8 cellular contexts compared by ENCODE assay signal in the genomic region with DNA sequence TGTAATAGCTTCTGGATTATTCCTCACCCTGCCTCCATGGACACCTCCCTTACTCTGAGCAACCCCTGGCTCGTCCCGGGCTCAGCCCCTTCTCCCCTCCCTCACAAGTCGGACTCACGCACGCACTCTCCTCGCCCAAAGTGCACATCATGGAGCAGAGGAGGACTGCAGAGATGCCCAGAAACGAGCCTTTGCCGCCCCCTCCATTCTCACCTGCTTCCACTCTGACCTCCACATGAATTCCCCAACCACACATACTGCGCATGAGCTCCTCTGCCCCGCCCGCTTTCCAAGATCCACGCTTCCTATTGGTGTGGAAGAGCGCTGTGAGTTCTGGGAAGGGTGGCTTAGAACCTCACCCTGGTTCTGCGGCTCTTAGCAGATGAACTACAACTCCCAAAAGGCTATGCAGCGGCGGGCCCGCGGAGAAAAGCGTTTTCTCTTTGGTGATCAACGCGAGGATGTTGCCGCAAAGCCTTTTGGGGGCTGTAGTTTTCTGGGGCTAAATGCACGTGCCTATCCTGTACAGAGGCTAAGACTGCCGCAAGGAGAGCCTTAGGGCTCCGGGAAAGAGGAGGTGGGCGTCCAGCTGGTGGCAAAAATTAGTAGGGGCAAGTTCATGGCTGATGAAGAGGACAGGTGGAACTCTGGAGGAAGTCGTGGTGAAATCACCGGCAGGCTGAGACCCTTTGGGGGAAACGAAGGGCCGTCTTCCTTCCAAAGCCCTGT. TPM values are rescaled to one million over a fixed set of nuclear protein-coding genes. Genes with fewer than 3 reads are reported as not detected.
DNase-seq lines count a peak whose midpoint lies in the region; FAIRE-seq and TF ChIP-seq lines count a peak whose summit lies in the region.

Gene PHB1 (minus strand): TSS at position 261 of the 729 bp plus-strand sequence. CDS start 1,618 bp downstream, outside the sequence.

- H3K4me1 ChIP-seq in neutrophil (ENCODE audit: control insufficient read depth in 1 of 2, insufficient read depth in 1 of 2, low read depth in 1 of 2, low read length in 1 of 2), result peaks cover 13 to 16% of the 10 kb centered on the region in 2 experiments

- CTCF ChIA-PET in HEK293T (lab: Yijun Ruan, JAX), result interaction anchor here (0.5 to 1.1 kb wide), 6 partner anchors 14 to 153 kb away, joined by 3 to 9 read pairs (median 3); no protein-coding TSS in a partner anchor

- H3K27me3 ChIP-seq in neutrophil, result peaks cover 17% of the 10 kb centered on the region

- H3K9me3 ChIP-seq in neutrophil, result no peaks in the 10 kb centered on the region

- TF ChIP-seq CTCF in neutrophil (IDR thresholded peaks at IDR 0.05), result peak; percentile 24

- DNase-seq in GF-D8 (lab: John Stamatoyannopoulos, UW), result peak; percentile 94
- peak; percentile 98 for DNase-seq in HEK293T (ENCODE audit: extremely low spot score)
- peak; percentile 98 for DNase-seq in MV-4-11 (lab: John Stamatoyannopoulos, UW)
- peak; percentile 99 for DNase-seq in SK-MEL-5 (ENCODE audit: low read depth, low spot score)
- DNase-seq in activated naive CD4-positive, alpha-beta T cell treated with Interleukin-2 at 50 U/mL for 16 hours, result peak; percentile 95
- peak; percentile 92 to 96 for DNase-seq in frontal cortex (ENCODE audit: low spot score in 2 of 2)
- DNase-seq in substantia nigra (lab: John Stamatoyannopoulos, UW), result peak; percentile 57 to 98 (median 93)

- in situ Hi-C loops in SK-MEL-5 (cut with HindIII; ENCODE audit: low pct_unique_long_range_greater_than_20kb, low sequenced_read_pairs), result no loop called here

- peak within 1 kb of the TSS; percentile 64 to 69 for H3K4me3 ChIP-seq in neutrophil (ENCODE audit: low read depth in 1 of 2, low read length in 1 of 2)

- peaks cover 7% of the 10 kb centered on the region for H3K36me3 ChIP-seq in neutrophil

- H3K27ac ChIP-seq in neutrophil (peak within 1 kb of the TSS; percentile 0), substantia nigra (ENCODE audit: low read depth, low read length, poor library complexity, severe bottlenecking) (peak within 1 kb of the TSS; percentile 52)

- POLR2A ChIA-PET in HEK293T (lab: Yijun Ruan, JAX), result interaction anchor here (0.5 to 1.6 kb wide), 34 partner anchors 11 to 1267 kb away, joined by 3 to 10 read pairs (median 4); partner anchors contain the start of genes FAM117A, IGF2BP1, NGFR and SLC35B1

- peak; percentile 91 for FAIRE-seq in frontal cortex (lab: Jason Lieb, UNC)

TF ChIP-seq in HEK293T, 16 proteins besides CTCF, POLR2A, EP300 and RAD21:
- TF ChIP-seq ELF4 (IDR thresholded peaks at IDR 0.05) (peak; percentile 60; the same call in 1 of the 2 replicates), FOXA1 (IDR thresholded peaks at IDR 0.05) (no peak), L3MBTL2 (conservative IDR thresholded peaks at IDR 0.05) (peak; percentile 84), SUZ12 (IDR thresholded peaks at IDR 0.05) (peak; percentile 89)

RNA-seq across cellular contexts. Expression of gene PHB1, which starts in this region (rescaled TPM):
- 373 and 401 TPM in 2 replicates for total RNA-seq in SK-MEL-5 (2014; rRNA removed; shearing (Covaris generic))
- polyA plus RNA-seq in SK-MEL-5 (2015; cell fraction: cytosol; rRNA removed), result 302 and 312 TPM in 2 replicates
- polyA plus RNA-seq in SK-MEL-5 (2015; cell fraction: nucleus; rRNA removed), result 100 and 102 TPM in 2 replicates
- 47.7 TPM for total RNA-seq in frontal cortex

Comparison
In these comparisons a context has a peak if more than half of its experiments do, and no peak if none do; other contexts are left out.
1. Peak in every context shown above with its lines: DNase-seq, H3K4me3 ChIP-seq and H3K27ac ChIP-seq.